In the genomic region with DNA sequence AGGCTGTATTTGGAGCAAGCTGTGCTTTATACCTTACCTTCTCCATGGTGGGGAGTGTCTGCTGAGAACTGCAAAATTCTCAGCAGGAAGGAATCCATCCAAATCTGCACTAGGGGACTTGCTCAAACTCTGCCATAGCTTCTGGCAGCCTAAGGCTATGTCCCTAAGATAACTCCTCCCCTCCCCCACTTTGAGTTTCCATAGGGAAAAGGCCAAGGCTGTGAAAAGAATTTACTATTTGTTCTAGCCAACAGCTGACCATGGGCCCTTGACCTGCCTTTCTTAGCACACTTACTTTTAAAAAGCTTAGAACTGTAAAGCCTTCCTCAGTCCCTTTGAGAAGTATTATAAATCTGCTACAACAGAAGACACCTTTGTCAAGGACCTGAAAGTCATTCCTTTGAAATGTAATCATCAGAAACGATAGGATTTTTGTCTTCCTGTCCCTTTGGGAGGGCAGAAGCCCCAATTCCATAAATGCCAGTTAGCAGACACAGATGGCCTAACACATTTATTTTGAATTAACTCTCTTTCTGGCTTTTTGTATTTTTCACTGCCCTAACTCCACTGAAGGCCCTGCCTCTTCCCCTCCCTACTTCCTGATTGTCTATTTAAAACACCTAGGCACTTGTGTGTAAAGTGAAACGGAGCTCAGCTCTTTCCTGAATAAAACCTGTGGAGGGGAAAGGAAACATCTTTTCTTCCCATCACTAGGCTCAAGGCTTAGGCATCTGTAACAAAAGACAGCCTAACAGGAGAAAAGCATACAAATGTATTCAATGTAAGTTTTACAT, we compare ENCODE assay signal across 15 cellular contexts.
DNase-seq lines count a peak whose midpoint lies in the region; ATAC-seq, FAIRE-seq and TF ChIP-seq lines count a peak whose summit lies in the region.
"Had no signal": no experiment of that assay in that cellular context is flagged by ENCODE, and none has a peak within 500 bp of the region (broad histone marks: within the 10 kb centered on the region; RNA-seq: fewer than 3 reads in every experiment).

No MANE protein-coding gene starts in this region.

- TF ChIP-seq EP300 in HepG2 (IDR thresholded peaks at IDR 0.05; ENCODE audit: low read depth in 2 of 2, low read length in 2 of 2) (no peak), HepG2 (CRISPR knock-in tag; IDR thresholded peaks at IDR 0.05; ENCODE audit: borderline replicate concordance) (no peak)

- no peaks in the 10 kb centered on the region for H3K36me3 ChIP-seq in HepG2 (replicated peaks in 1 of 2; ENCODE audit: control insufficient read depth in 1 of 2, insufficient read depth in 2 of 2, low read length in 2 of 2)
- H3K36me3 ChIP-seq in right lobe of liver, result no peaks in the 10 kb centered on the region
- no peaks in the 10 kb centered on the region for H3K36me3 ChIP-seq in lung (ENCODE audit: control insufficient read depth in 2 of 2, insufficient read depth in 2 of 2, low read length in 2 of 2)
- peaks cover 7% of the 10 kb centered on the region for H3K36me3 ChIP-seq in A673 (ENCODE audit: insufficient read depth, low read length, poor library complexity, severe bottlenecking)
- H3K36me3 ChIP-seq: prostate gland had no signal

- H3K36me3 Mint-ChIP-seq in activated T-helper 17 cell treated with anti-CD3 and anti-CD28 coated beads, Interleukin-2, amount 50 U/mL, for 72 hours (ENCODE audit: low read depth), result no peaks in the 10 kb centered on the region

- WGBS in HepG2 (ENCODE audit: low lambda C conversion rate), result 15% methylated on average over 2 of the region's 2 CpGs
- WGBS in right lobe of liver (ENCODE audit: insufficient coverage, low coverage, low lambda C conversion rate, missing lambda C conversion rate), result 60% methylated on average over 2 of the region's 2 CpGs
- WGBS in lung, 2 donors, result 17 to 29% methylated on average over 2 of the region's 2 CpGs

- H3K79me2 ChIP-seq in HepG2 (ENCODE audit: insufficient read depth, low read length), result no peaks in the 10 kb centered on the region

- no peak overlapping the region for H3K4me3 Mint-ChIP-seq in activated T-helper 17 cell treated with anti-CD3 and anti-CD28 coated beads, Interleukin-2, amount 50 U/mL, for 72 hours

- POLR2A ChIA-PET in HepG2 (lab: Yijun Ruan, JAX) (no interaction called here), A673 (lab: Charles Lee; ENCODE audit: low non-redundant PET) (interaction anchor here (0.5 kb wide), 1 partner anchor 334 kb away, joined by 3 read pairs; no protein-coding TSS in a partner anchor)

- no peak for TF ChIP-seq RAD21 in HepG2 (CRISPR knock-in tag; IDR thresholded peaks at IDR 0.05)

- H3K4me1 ChIP-seq in HepG2 (ENCODE audit: insufficient read depth, low read length) (peaks cover 31% of the 10 kb centered on the region), right lobe of liver (peaks cover 0 to 9% (median 0%) of the 10 kb centered on the region in 4 donors), lung (ENCODE audit: control insufficient read depth in 2 of 2, insufficient read depth in 2 of 2, low read length in 2 of 2) (peaks cover 0 to 4% of the 10 kb centered on the region in 2 donors), A673 (ENCODE audit: insufficient read depth, low read length, poor library complexity, severe bottlenecking) (peaks cover 8% of the 10 kb centered on the region)
- H3K4me1 ChIP-seq: prostate gland, testis had no signal

- CTCF ChIA-PET in HepG2 (lab: Yijun Ruan, JAX; ENCODE audit: low intra/inter-chr PET ratio, low total read pairs), result no interaction called here
- CTCF ChIA-PET in A673 (lab: Charles Lee), result interaction anchor here (0.7 kb wide), 1 partner anchor 243 kb away, joined by 3 read pairs; no protein-coding TSS in a partner anchor

- ATAC-seq in HepG2, result no peak
- no peak for ATAC-seq in right lobe of liver
- ATAC-seq in activated T-helper 17 cell treated with anti-CD3 and anti-CD28 coated beads, Interleukin-2, amount 50 U/mL, for 72 hours (replicated peaks), result no peak
- peak; percentile 9 for ATAC-seq in lung (ENCODE audit: insufficient read depth, low FRiP score)
- ATAC-seq: GM12878 had no signal

- H4K20me1 ChIP-seq in HepG2 (ENCODE audit: insufficient read depth, low read length), result no peaks in the 10 kb centered on the region

- no peak for TF ChIP-seq CTCF in HepG2 (CRISPR knock-in tag; IDR thresholded peaks at IDR 0.05)
- TF ChIP-seq CTCF in right lobe of liver (IDR thresholded peaks at IDR 0.05), result no peak
- no peak for TF ChIP-seq CTCF in lung (IDR thresholded peaks at IDR 0.05; ENCODE audit: control extremely low read depth, extremely low read depth)
- no peak for TF ChIP-seq CTCF in A673 (conservative IDR thresholded peaks at IDR 0.05; ENCODE audit: low read depth, low read length)

- TF ChIP-seq POLR2A in HepG2 (IDR thresholded peaks at IDR 0.05; ENCODE audit: insufficient read depth in 1 of 2, low read depth in 2 of 2, low read length in 2 of 2), result no peak
- no peak for TF ChIP-seq POLR2A in right lobe of liver (IDR thresholded peaks at IDR 0.05)

- BruUV-seq in HepG2 (replicated peaks; lab: Mats Ljungman, UMichigan), result no TSS peak
- no TSS peak for BruUV-seq in A673 (replicated peaks; lab: Mats Ljungman, UMichigan)

- peak; percentile 8 for DNase-seq in HepG2 (ENCODE audit: low spot score)
- DNase-seq in right lobe of liver, result no peak
- no peak for DNase-seq in lung (ENCODE audit: low spot score)
- no peak for DNase-seq in activated effector memory CD4-positive, alpha-beta T cell treated with Interleukin-2 at 50 U/mL for 16 hours
- DNase-seq in A673 (ENCODE audit: low spot score), result no peak
- no peak for DNase-seq in NCI-H345 (lab: John Stamatoyannopoulos, UW)
- no peak for DNase-seq in amniotic stem cell (lab: John Stamatoyannopoulos, UW)
- DNase-seq: activated CD4-positive, alpha-beta T cell treated with anti-CD3 and anti-CD28 coated beads for 1 hour; activated T-cell treated with anti-CD3 and anti-CD28 coated beads, Interleukin-2, amount 50 U/mL, for 48 hours; dermis blood vessel endothelial cell; NCI-H2171 treated with DMSO at 0.1 percent for 48 hours; testis had no signal

- H3K9me3 Mint-ChIP-seq in activated T-helper 17 cell treated with anti-CD3 and anti-CD28 coated beads, Interleukin-2, amount 50 U/mL, for 72 hours, result no peaks in the 10 kb centered on the region

- intact Hi-C loops in HepG2 (cut with micrococcal nuclease; ENCODE audit: unreplicated experiment) (no loop called here), right lobe of liver (cut with DNase I) (no loop called here), A673 (cut with micrococcal nuclease; ENCODE audit: unreplicated experiment) (no loop called here)

- no peaks in the 10 kb centered on the region for H3K9me3 ChIP-seq in HepG2 (ENCODE audit: low read length)
- H3K9me3 ChIP-seq in right lobe of liver, result no peaks in the 10 kb centered on the region
- no peaks in the 10 kb centered on the region for H3K9me3 ChIP-seq in lung (ENCODE audit: control insufficient read depth in 2 of 2, insufficient read depth in 1 of 2, low read length in 1 of 2)
- no peaks in the 10 kb centered on the region for H3K9me3 ChIP-seq in A673 (ENCODE audit: low read depth, low read length, poor library complexity, severe bottlenecking)
- H3K9me3 ChIP-seq: prostate gland, testis had no signal

- H3K4me3 ChIP-seq in HepG2 (replicated peaks in 1 of 3; ENCODE audit: insufficient read depth in 1 of 3, low read depth in 2 of 3, low read length in 3 of 3), result no peak overlapping the region
- no peak overlapping the region for H3K4me3 ChIP-seq in right lobe of liver
- no peak overlapping the region for H3K4me3 ChIP-seq in lung
- H3K4me3 ChIP-seq in A673 (ENCODE audit: low read depth, low read length, poor library complexity, severe bottlenecking), result no peak overlapping the region
- H3K4me3 ChIP-seq: GM12878, prostate gland, testis had no signal

- peak overlapping the region; percentile 16; the same call in 1 of the 2 replicates for H3K4me2 ChIP-seq in HepG2 (ENCODE audit: low read depth, low read length)

- peak overlapping the region; percentile 78 for H3K27ac Mint-ChIP-seq in activated T-helper 17 cell treated with anti-CD3 and anti-CD28 coated beads, Interleukin-2, amount 50 U/mL, for 72 hours

- no peak overlapping the region for H2AFZ ChIP-seq in HepG2 (ENCODE audit: low read length)

- no peaks in the 10 kb centered on the region for H3K27me3 Mint-ChIP-seq in activated T-helper 17 cell treated with anti-CD3 and anti-CD28 coated beads, Interleukin-2, amount 50 U/mL, for 72 hours

- H3K9ac ChIP-seq in HepG2 (ENCODE audit: insufficient read depth, low read depth, low read length), result no peak overlapping the region

- FAIRE-seq in HepG2 (lab: Jason Lieb, UNC), result no peak
- FAIRE-seq: GM12878 had no signal

- peaks cover 23% of the 10 kb centered on the region for H3K4me1 Mint-ChIP-seq in activated T-helper 17 cell treated with anti-CD3 and anti-CD28 coated beads, Interleukin-2, amount 50 U/mL, for 72 hours

- H3K27me3 ChIP-seq in HepG2 (ENCODE audit: control insufficient read depth in 1 of 2, insufficient read depth in 2 of 2, low read length in 2 of 2) (peaks cover 0 to 5% of the 10 kb centered on the region in 2 experiments; a peak in 1 of 5 replicates), right lobe of liver (no peaks in the 10 kb centered on the region), lung (ENCODE audit: control insufficient read depth, insufficient read depth) (no peaks in the 10 kb centered on the region), A673 (replicated peaks; ENCODE audit: insufficient read depth, low read depth, low read length, poor library complexity) (no peaks in the 10 kb centered on the region)
- H3K27me3 ChIP-seq: testis had no signal

- in situ Hi-C loops in HepG2 (cut with HindIII; ENCODE audit: extremely low pct_ligation_motif_present, low pct_unique_long_range_greater_than_20kb), result no loop called here

- H3K27ac ChIP-seq in HepG2 (ENCODE audit: extremely low read length, insufficient read depth, low read length) (no peak overlapping the region), right lobe of liver (no peak overlapping the region), lung (ENCODE audit: low read depth in 1 of 2, low read length in 1 of 2) (no peak overlapping the region), A673 (ENCODE audit: low read depth, low read length, poor library complexity, severe bottlenecking) (no peak overlapping the region)
- H3K27ac ChIP-seq: prostate gland, testis had no signal

TF ChIP-seq in HepG2, 621 proteins besides CTCF, POLR2A, EP300 and RAD21:
- TF ChIP-seq EZH2 (conservative IDR thresholded peaks at IDR 0.05; ENCODE audit: low read depth, low read length), result no peak
- TF ChIP-seq ERF (CRISPR knock-in tag; IDR thresholded peaks at IDR 0.05), result no peak
- TF ChIP-seq ZNF430 (CRISPR knock-in tag; IDR thresholded peaks at IDR 0.05), result 0 out of 2 replicates have a peak, but pooled peaks have one; percentile 35
- TF ChIP-seq, protein P1, sequence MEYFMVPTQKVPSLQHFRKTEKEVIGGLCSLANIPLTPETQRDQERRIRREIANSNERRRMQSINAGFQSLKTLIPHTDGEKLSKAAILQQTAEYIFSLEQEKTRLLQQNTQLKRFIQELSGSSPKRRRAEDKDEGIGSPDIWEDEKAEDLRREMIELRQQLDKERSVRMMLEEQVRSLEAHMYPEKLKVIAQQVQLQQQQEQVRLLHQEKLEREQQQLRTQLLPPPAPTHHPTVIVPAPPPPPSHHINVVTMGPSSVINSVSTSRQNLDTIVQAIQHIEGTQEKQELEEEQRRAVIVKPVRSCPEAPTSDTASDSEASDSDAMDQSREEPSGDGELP (IDR thresholded peaks at IDR 0.05; ENCODE audit: borderline replicate concordance, low read depth), result peak; percentile 70; the same call in 1 of the 2 replicates
TF ChIP-seq in HepG2: peak in this region for 2.
